ENCODE assay signal across 28 cellular contexts in genomic region chr9:14983599-14983998, GRCh38.
"Had no signal": no experiment of that assay in that cellular context is flagged by ENCODE, and none has a peak within 500 bp of the region (broad histone marks: within the 10 kb centered on the region; RNA-seq: fewer than 3 reads in every experiment).

No MANE protein-coding gene starts in this region.

- H3K27me3 ChIP-seq: brain microvascular endothelial cell, dorsolateral prefrontal cortex had no signal

- FAIRE-seq: astrocyte, bronchial epithelial cell, frontal cortex had no signal

- ATAC-seq: activated CD4-positive, alpha-beta T cell treated with anti-CD3 and anti-CD28 coated beads for 36 hours; activated CD8-positive, alpha-beta memory T cell treated with anti-CD3 and anti-CD28 coated beads, Interleukin-2, amount 10 ng/mL, durations not matched to agents 7 days and 5 days; activated CD8-positive, alpha-beta T cell treated with anti-CD3 and anti-CD28 coated beads, Interleukin-2, amount 10 ng/mL, durations not matched to agents 7 days and 5 days; activated naive CD4-positive, alpha-beta T cell treated with anti-CD3 and anti-CD28 coated beads, Interleukin-2, amount 50 U/mL, for 72 hours; esophagus mucosa had no signal

- H3K27ac ChIP-seq: brain microvascular endothelial cell, coronary artery, dorsolateral prefrontal cortex had no signal

- H3K36me3 ChIP-seq: brain microvascular endothelial cell had no signal

- DNase-seq: activated CD4-positive, alpha-beta memory T cell treated with anti-CD3 and anti-CD28 coated beads for 36 hours; activated CD4-positive, alpha-beta T cell treated with anti-CD3 and anti-CD28 coated beads for 36 hours; activated CD4-positive, alpha-beta T cell treated with anti-CD3 and anti-CD28 coated beads, Interleukin-2, amount 10 ng/mL, durations not matched to agents 24 days and 14 days; activated CD4-positive, CD25-positive, alpha-beta regulatory T cell; activated CD4-positive, CD25-positive, alpha-beta regulatory T cell treated with anti-CD3 and anti-CD28 coated beads, Interleukin-2, amount 50 U/mL, for 72 hours; activated CD8-positive, alpha-beta memory T cell treated with anti-CD3 and anti-CD28 coated beads, Interleukin-2, amount 10 ng/mL, durations not matched to agents 7 days and 5 days; activated CD8-positive, alpha-beta memory T cell treated with anti-CD3 and anti-CD28 coated beads, Interleukin-2, amount 50 U/mL, for 4 hours; activated CD8-positive, alpha-beta T cell treated with anti-CD3 and anti-CD28 coated beads, Interleukin-2, amount 10 ng/mL, durations not matched to agents 7 days and 5 days; activated effector memory CD4-positive, alpha-beta T cell treated with anti-CD3 and anti-CD28 coated beads, Interleukin-2, amount 50 U/mL, for 16 hours; activated naive CD4-positive, alpha-beta T cell; activated naive CD4-positive, alpha-beta T cell treated with anti-CD3 and anti-CD28 coated beads, Interleukin-2, amount 10 ng/mL, durations not matched to agents 7 days and 5 days; activated naive CD8-positive, alpha-beta T cell treated with anti-CD3 and anti-CD28 coated beads, Interleukin-2, amount 10 ng/mL, durations not matched to agents 7 days and 5 days; activated T-cell treated with anti-CD3 and anti-CD28 coated beads, Interleukin-2, amount 50 U/mL, for 1 hour; activated T-cell treated with anti-CD3 and anti-CD28 coated beads, Interleukin-2, amount 50 U/mL, for 48 hours; anterior cingulate cortex; brain microvascular endothelial cell; dorsolateral prefrontal cortex; effector memory CD4-positive, alpha-beta T cell; endodermal cell; foreskin fibroblast; head of caudate nucleus; T-helper 2 cell had no signal

- H3K4me3 ChIP-seq: coronary artery, dorsolateral prefrontal cortex had no signal
